In the genomic region with DNA sequence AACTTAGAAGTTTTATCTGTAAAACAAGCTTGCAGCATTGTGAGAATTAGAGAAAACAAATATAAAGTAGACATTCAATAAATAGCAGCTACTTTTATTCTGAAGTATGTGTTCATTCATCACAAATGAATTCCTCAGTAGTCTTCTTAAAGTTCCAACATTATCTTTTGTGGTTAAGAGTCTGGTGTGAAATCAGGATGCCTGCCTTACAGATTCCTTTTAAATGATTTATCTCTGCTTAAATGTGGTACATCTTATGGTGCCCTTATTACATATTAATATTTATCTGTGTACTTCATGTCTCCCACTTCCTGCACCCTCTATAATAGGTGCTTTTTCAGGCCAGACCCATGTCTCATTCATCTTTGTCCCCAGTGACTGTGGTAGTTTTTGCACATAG, we compare ENCODE assay signal across 24 cellular contexts.
DNase-seq lines count a peak whose midpoint lies in the region; ATAC-seq, FAIRE-seq and TF ChIP-seq lines count a peak whose summit lies in the region.
"Had no signal": no experiment of that assay in that cellular context is flagged by ENCODE, and none has a peak within 500 bp of the region (broad histone marks: within the 10 kb centered on the region; RNA-seq: fewer than 3 reads in every experiment).

No MANE protein-coding gene starts in this region.

- no peaks in the 10 kb centered on the region for H3K79me2 ChIP-seq in astrocyte (ENCODE audit: insufficient read depth, low read length)

- H3K36me3 ChIP-seq in astrocyte (ENCODE audit: insufficient read depth, low read length): no peaks in the 10 kb centered on the region
- H3K36me3 ChIP-seq: BLaER1 treated with 17β-estradiol and CSF1 and Interleukin-3, amounts not matched to agents 10 nM and 100 nM; SJCRH30 had no signal

- H3K4me1 Mint-ChIP-seq in astrocyte (ENCODE audit: low read depth, unreplicated experiment): peaks cover 20% of the 10 kb centered on the region
- H3K4me1 Mint-ChIP-seq in nephron progenitor cell: peaks cover 17% of the 10 kb centered on the region
- H3K4me1 Mint-ChIP-seq: CD4-positive, alpha-beta memory T cell had no signal

- H2AFZ ChIP-seq in astrocyte (ENCODE audit: low read depth, low read length): no peak overlapping the region

- H3K9ac ChIP-seq in astrocyte (ENCODE audit: low read length): no peak overlapping the region
- H3K9ac ChIP-seq: BLaER1 treated with 17β-estradiol and CSF1 and Interleukin-3, amounts not matched to agents 10 nM and 100 nM had no signal

- ATAC-seq in HG03442 (IDR thresholded peaks at IDR 0.05; ENCODE audit: unreplicated experiment): no peak

- H3K36me3 Mint-ChIP-seq in astrocyte (ENCODE audit: low read depth, unreplicated experiment) (no peaks in the 10 kb centered on the region), nephron progenitor cell (ENCODE audit: low read depth) (peaks cover 5% of the 10 kb centered on the region)
- H3K36me3 Mint-ChIP-seq: CD4-positive, alpha-beta memory T cell had no signal

- FAIRE-seq in astrocyte (lab: Jason Lieb, UNC): no peak
- FAIRE-seq: RCC 7860 had no signal

- peaks cover 6% of the 10 kb centered on the region for H3K4me1 ChIP-seq in astrocyte (ENCODE audit: insufficient read depth, low read length)
- H3K4me1 ChIP-seq: BLaER1 treated with 17β-estradiol and CSF1 and Interleukin-3, amounts not matched to agents 10 nM and 100 nM; SJCRH30 had no signal

- TF ChIP-seq CTCF in astrocyte (IDR thresholded peaks at IDR 0.05; ENCODE audit: insufficient read depth, low read depth, low read length) (no peak), nephron progenitor cell (IDR thresholded peaks at IDR 0.05) (no peak)

- DNase-seq in A172 (ENCODE audit: low spot score) (peak; percentile 55), astrocyte (ENCODE audit: low read depth) (peak; percentile 77), glomerular visceral epithelial cell (ENCODE audit: extremely low spot score) (peak; percentile 20), nephron progenitor cell (no peak), cerebellum (ENCODE audit: low spot score) (no peak), NCI-H774 (lab: John Stamatoyannopoulos, UW) (no peak), NCI-H2029 treated with DMSO at 0.1 percent for 48 hours (lab: John Stamatoyannopoulos, UW) (no peak)
- DNase-seq: CD4-positive, alpha-beta memory T cell; GF-D8; H7; HFFc6; KBM-7; MM.1S; NCI-H1048; NCI-H1417 treated with DMSO at 0.1 percent for 48 hours; NCI-H187 treated with DMSO at 0.1 percent for 48 hours; NCI-H524 treated with DMSO at 0.1 percent for 48 hours; OCI-M1; SJCRH30 had no signal

- no peak overlapping the region for H3K27ac Mint-ChIP-seq in astrocyte (ENCODE audit: unreplicated experiment)
- H3K27ac Mint-ChIP-seq in nephron progenitor cell: peak overlapping the region; percentile 97
- H3K27ac Mint-ChIP-seq: CD4-positive, alpha-beta memory T cell; HFFc6 had no signal

- no peak overlapping the region for H3K4me2 ChIP-seq in astrocyte (ENCODE audit: low read length)
- H3K4me2 ChIP-seq: BLaER1 treated with 17β-estradiol and CSF1 and Interleukin-3, amounts not matched to agents 10 nM and 100 nM had no signal

- H3K9me3 Mint-ChIP-seq in astrocyte (ENCODE audit: unreplicated experiment) (no peaks in the 10 kb centered on the region), nephron progenitor cell (peaks cover 3% of the 10 kb centered on the region)

- no peaks in the 10 kb centered on the region for H4K20me1 ChIP-seq in astrocyte (ENCODE audit: insufficient read depth, low read length)
- H4K20me1 ChIP-seq: BLaER1 treated with 17β-estradiol and CSF1 and Interleukin-3, amounts not matched to agents 10 nM and 100 nM had no signal

- no peaks in the 10 kb centered on the region for H3K27me3 Mint-ChIP-seq in astrocyte (ENCODE audit: low read depth, unreplicated experiment)
- H3K27me3 Mint-ChIP-seq in nephron progenitor cell (ENCODE audit: low read depth, poor library complexity): no peaks in the 10 kb centered on the region
- H3K27me3 Mint-ChIP-seq: CD4-positive, alpha-beta memory T cell had no signal

- no peaks in the 10 kb centered on the region for H3K27me3 ChIP-seq in astrocyte (ENCODE audit: insufficient read depth, low read length)
- H3K27me3 ChIP-seq: BLaER1 treated with 17β-estradiol and CSF1 and Interleukin-3, amounts not matched to agents 10 nM and 100 nM; SJCRH30 had no signal

- no peaks in the 10 kb centered on the region for H3K9me3 ChIP-seq in astrocyte (ENCODE audit: insufficient read depth, low read depth, low read length)
- H3K9me3 ChIP-seq: BLaER1 treated with 17β-estradiol and CSF1 and Interleukin-3, amounts not matched to agents 10 nM and 100 nM; SJCRH30 had no signal

- H3K4me3 ChIP-seq in astrocyte (ENCODE audit: insufficient read depth, low read depth, low read length): no peak overlapping the region
- H3K4me3 ChIP-seq: BLaER1 treated with 17β-estradiol and CSF1 and Interleukin-3, amounts not matched to agents 10 nM and 100 nM; SJCRH30 had no signal

- H3K4me3 Mint-ChIP-seq in astrocyte (ENCODE audit: unreplicated experiment) (no peak overlapping the region), nephron progenitor cell (no peak overlapping the region)
- H3K4me3 Mint-ChIP-seq: CD4-positive, alpha-beta memory T cell; HFFc6 had no signal

- peak overlapping the region; percentile 44 for H3K27ac ChIP-seq in astrocyte (ENCODE audit: low read depth, low read length)
- H3K27ac ChIP-seq: 22Rv1; BLaER1 treated with 17β-estradiol and CSF1 and Interleukin-3, amounts not matched to agents 10 nM and 100 nM; HL-60; SJCRH30 had no signal

Comparison
In these comparisons a context has a peak if more than half of its experiments do, and no peak if none do; other contexts are left out.
1. DNase-seq: peak in A172 (single experiment), astrocyte (single experiment) and glomerular visceral epithelial cell (single experiment); none in nephron progenitor cell (single experiment), cerebellum (single experiment), NCI-H774 (single experiment) and NCI-H2029 treated with DMSO at 0.1 percent for 48 hours (single experiment).